Comparison of ENCODE assay signal across 7 cellular contexts in the genomic region with DNA sequence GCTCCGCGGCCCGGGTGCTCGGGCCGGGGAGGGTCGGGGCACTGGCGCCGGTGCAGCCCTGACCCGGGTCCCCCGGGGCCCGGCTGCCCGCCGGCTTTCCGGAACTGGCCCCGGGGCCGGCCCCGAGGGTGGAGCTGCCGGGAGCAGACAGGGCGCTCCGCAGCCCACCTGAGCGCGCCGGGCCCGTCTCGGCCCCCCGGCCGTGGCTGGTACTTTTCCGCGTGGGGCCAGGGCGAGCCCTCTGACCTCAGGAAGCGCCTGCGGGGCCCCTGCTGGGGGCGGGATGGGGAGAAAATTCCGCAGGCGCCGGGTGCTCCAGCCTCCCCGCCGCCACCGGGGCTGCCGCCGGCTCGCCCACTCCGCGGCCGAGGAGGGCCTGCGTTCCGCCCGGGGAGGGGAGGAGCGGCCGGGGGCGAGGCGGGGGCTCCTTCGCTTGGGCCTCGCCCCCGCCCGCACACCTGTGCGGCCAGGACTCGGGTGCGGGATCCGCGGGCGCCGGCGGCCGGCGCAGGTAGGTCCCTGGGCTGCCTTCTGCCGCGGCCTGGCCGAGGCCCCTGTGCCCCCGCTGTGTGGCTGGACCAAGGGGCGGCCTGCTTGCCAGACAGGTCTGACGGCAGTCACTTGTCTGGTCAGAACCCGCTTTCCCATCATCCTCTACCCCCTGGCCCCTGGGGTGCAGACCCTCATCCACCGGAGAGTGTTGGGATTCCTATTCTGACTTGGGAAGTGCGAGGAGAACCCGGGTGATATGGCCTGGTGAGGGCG.
A peak's percentile ranks its signal among the peaks of the same experiment; 100 is the strongest.
DNase-seq lines count a peak whose midpoint lies in the region; ATAC-seq and TF ChIP-seq lines count a peak whose summit lies in the region.

No MANE protein-coding gene starts in this region.

- H3K9me3 ChIP-seq in iPS-18c (ENCODE audit: control insufficient read depth, insufficient read depth, low read length) = no peaks in the 10 kb centered on the region

- TF ChIP-seq CTCF in GM12864 (IDR thresholded peaks at IDR 0.05; ENCODE audit: low read depth, low read length, missing control alignments) = no peak

- H3K27ac ChIP-seq in angular gyrus (ENCODE audit: low read depth, low read length) = peak overlapping the region; percentile 68

- peak; percentile 39 for ATAC-seq in HG03521 (IDR thresholded peaks at IDR 0.05; ENCODE audit: unreplicated experiment)
- peak; percentile 27 for ATAC-seq in stimulated activated effector memory CD8-positive, alpha-beta T cell treated with anti-CD3 and anti-CD28 coated beads, Interleukin-12 subunit alpha, Interleukin-12 subunit beta, amount 100 ng/mL, for 72 hours

- H3K4me1 Mint-ChIP-seq in stimulated activated effector memory CD8-positive, alpha-beta T cell treated with anti-CD3 and anti-CD28 coated beads, Interleukin-12 subunit alpha, Interleukin-12 subunit beta, amount 100 ng/mL, for 72 hours = peaks cover 47% of the 10 kb centered on the region

- H3K9me3 Mint-ChIP-seq in stimulated activated effector memory CD8-positive, alpha-beta T cell treated with anti-CD3 and anti-CD28 coated beads, Interleukin-12 subunit alpha, Interleukin-12 subunit beta, amount 100 ng/mL, for 72 hours = no peaks in the 10 kb centered on the region

- peak overlapping the region; percentile 92 for H3K27ac Mint-ChIP-seq in stimulated activated effector memory CD8-positive, alpha-beta T cell treated with anti-CD3 and anti-CD28 coated beads, Interleukin-12 subunit alpha, Interleukin-12 subunit beta, amount 100 ng/mL, for 72 hours

- H3K4me3 Mint-ChIP-seq in stimulated activated effector memory CD8-positive, alpha-beta T cell treated with anti-CD3 and anti-CD28 coated beads, Interleukin-12 subunit alpha, Interleukin-12 subunit beta, amount 100 ng/mL, for 72 hours = peak overlapping the region; percentile 87

- H3K4me3 ChIP-seq in GM12864 (ENCODE audit: low read depth, low read length) = peak overlapping the region; percentile 66
- H3K4me3 ChIP-seq in iPS-18c (ENCODE audit: insufficient read depth, low read depth, low read length) = peak overlapping the region; percentile 65

- peaks cover 70% of the 10 kb centered on the region for H3K36me3 Mint-ChIP-seq in stimulated activated effector memory CD8-positive, alpha-beta T cell treated with anti-CD3 and anti-CD28 coated beads, Interleukin-12 subunit alpha, Interleukin-12 subunit beta, amount 100 ng/mL, for 72 hours

- DNase-seq in GM12864 (ENCODE audit: low read depth) (no peak), foreskin melanocyte (no peak), NCI-H226 (no peak)
- DNase-seq in stimulated activated effector memory CD8-positive, alpha-beta T cell treated with anti-CD3 and anti-CD28 coated beads, Interleukin-12 subunit alpha, Interleukin-12 subunit beta, amount 100 ng/mL, for 72 hours (ENCODE audit: low spot score in 2 of 2) = no peak
